In genomic region chr12:52173526-52173925, GRCh38 we compare ENCODE assay signal across 21 cellular contexts. TPM values are rescaled to one million over a fixed set of nuclear protein-coding genes. Genes with fewer than 3 reads are reported as not detected.
"Had no signal": no experiment of that assay in that cellular context is flagged by ENCODE, and none has a peak within 500 bp of the region (broad histone marks: within the 10 kb centered on the region; RNA-seq: fewer than 3 reads in every experiment).

No MANE protein-coding gene starts in this region.

- H3K36me3 Mint-ChIP-seq: naive thymus-derived CD4-positive, alpha-beta T cell; type B pancreatic cell had no signal

- DNase-seq: cortex of kidney; dorsolateral prefrontal cortex; effector CD8-positive, alpha-beta T cell; foreskin melanocyte; hippocampal formation; left colon; left ventricle myocardium superior; mesendoderm; naive thymus-derived CD4-positive, alpha-beta T cell; nephron progenitor cell; ovary; sigmoid colon; stimulated activated CD4-positive, alpha-beta T cell treated with anti-CD3 and anti-CD28 coated beads, Interleukin-2, amount 100 ng/mL, for 24 hours; stimulated activated CD4-positive, alpha-beta T cell treated with anti-CD3 and anti-CD28 coated beads, Interleukin-4, amount 100 ng/mL, for 4 hours; stimulated activated naive CD4-positive, alpha-beta T cell treated with Interleukin-2 at 50 U/mL for 16 hours; uterus had no signal

- H3K27ac ChIP-seq: dorsolateral prefrontal cortex, heart left ventricle, ovary, right atrium auricular region, sigmoid colon, skin epidermis, uterus had no signal

- H3K9me3 Mint-ChIP-seq: naive thymus-derived CD4-positive, alpha-beta T cell; nephron progenitor cell; type B pancreatic cell had no signal

- H3K4me3 Mint-ChIP-seq: naive thymus-derived CD4-positive, alpha-beta T cell; nephron progenitor cell; type B pancreatic cell had no signal

- H3K27ac Mint-ChIP-seq: naive thymus-derived CD4-positive, alpha-beta T cell; nephron progenitor cell; type B pancreatic cell had no signal

- ATAC-seq: heart left ventricle; left colon; left ventricle myocardium superior; naive thymus-derived CD4-positive, alpha-beta T cell had no signal

- H3K27me3 Mint-ChIP-seq: naive thymus-derived CD4-positive, alpha-beta T cell; type B pancreatic cell had no signal

RNA-seq across cellular contexts. Expression of gene KRT80, which starts 18.3 kb away (rescaled TPM):
- total RNA-seq: left ventricle myocardium superior, mononuclear cell, sigmoid colon had no signal

RNA-seq across cellular contexts. Expression of gene KRT7, which starts 59.5 kb away (rescaled TPM):
- total RNA-seq: mononuclear cell had no signal
